2 cellular contexts compared by ENCODE assay signal in the genomic region with DNA sequence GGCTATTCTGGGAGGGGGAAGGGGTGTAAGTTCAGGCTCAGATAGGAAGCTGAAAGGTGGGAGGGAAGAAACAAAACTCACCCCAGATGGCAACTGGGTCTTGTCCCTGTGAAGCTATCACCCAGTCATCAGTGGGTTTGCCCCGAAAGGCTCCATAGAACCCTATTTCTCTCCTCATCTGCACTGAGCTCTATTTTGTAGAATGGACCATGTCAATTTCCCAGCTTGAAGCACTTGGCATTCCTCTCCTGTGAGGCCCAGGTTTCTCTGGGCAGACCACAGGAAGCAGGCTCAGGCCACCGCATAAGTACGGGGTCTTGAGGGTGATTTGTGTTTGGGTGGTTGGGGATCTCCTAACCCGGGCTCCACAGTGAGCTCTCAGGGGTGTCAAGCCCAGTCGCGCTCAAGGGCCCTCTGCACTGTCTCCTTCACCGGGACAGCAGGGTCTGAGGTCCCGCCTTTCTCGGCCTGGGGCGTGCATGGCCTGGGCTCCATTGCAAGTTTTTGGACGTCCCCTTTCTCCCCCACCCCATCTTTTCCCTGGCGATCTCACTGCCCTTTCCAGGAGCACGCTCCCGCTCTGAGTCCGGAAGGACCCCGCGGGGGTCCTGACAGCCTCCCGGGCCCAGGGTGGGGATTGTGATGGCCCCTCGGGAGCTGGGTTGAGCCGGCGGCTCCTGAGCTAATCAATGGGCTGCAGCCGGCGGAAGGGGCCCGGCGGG.
TF ChIP-seq lines count a peak whose summit lies in the region.

No MANE protein-coding gene starts in this region.

TF ChIP-seq in SK-N-SH, 30 proteins besides CTCF, POLR2A, EP300 and RAD21:
- TF ChIP-seq EZH2phosphoT487 (IDR thresholded peaks at IDR 0.05; ENCODE audit: borderline replicate concordance, low read depth), result no peak
- TF ChIP-seq GABPA (IDR thresholded peaks at IDR 0.05; ENCODE audit: low read depth), result no peak
- TF ChIP-seq YY1 (IDR thresholded peaks at IDR 0.05; ENCODE audit: low read depth), result no peak
- no peak for TF ChIP-seq RCOR1 (IDR thresholded peaks at IDR 0.05; ENCODE audit: low read length)
- TF ChIP-seq, protein P1, sequence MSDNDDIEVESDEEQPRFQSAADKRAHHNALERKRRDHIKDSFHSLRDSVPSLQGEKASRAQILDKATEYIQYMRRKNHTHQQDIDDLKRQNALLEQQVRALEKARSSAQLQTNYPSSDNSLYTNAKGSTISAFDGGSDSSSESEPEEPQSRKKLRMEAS (IDR thresholded peaks at IDR 0.05; ENCODE audit: low read depth), result no peak
- TF ChIP-seq, protein P2, sequence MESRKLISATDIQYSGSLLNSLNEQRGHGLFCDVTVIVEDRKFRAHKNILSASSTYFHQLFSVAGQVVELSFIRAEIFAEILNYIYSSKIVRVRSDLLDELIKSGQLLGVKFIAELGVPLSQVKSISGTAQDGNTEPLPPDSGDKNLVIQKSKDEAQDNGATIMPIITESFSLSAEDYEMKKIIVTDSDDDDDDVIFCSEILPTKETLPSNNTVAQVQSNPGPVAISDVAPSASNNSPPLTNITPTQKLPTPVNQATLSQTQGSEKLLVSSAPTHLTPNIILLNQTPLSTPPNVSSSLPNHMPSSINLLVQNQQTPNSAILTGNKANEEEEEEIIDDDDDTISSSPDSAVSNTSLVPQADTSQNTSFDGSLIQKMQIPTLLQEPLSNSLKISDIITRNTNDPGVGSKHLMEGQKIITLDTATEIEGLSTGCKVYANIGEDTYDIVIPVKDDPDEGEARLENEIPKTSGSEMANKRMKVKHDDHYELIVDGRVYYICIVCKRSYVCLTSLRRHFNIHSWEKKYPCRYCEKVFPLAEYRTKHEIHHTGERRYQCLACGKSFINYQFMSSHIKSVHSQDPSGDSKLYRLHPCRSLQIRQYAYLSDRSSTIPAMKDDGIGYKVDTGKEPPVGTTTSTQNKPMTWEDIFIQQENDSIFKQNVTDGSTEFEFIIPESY (IDR thresholded peaks at IDR 0.05; ENCODE audit: borderline replicate concordance, low read depth), result no peak
- TF ChIP-seq FOSL2 (IDR thresholded peaks at IDR 0.05; ENCODE audit: borderline replicate concordance, low read depth), result no peak
- no peak for TF ChIP-seq SIN3A (IDR thresholded peaks at IDR 0.05; ENCODE audit: borderline replicate concordance, low read depth, low read length)
- no peak for TF ChIP-seq RFX5 (IDR thresholded peaks at IDR 0.05; ENCODE audit: low read length)
- TF ChIP-seq TEAD4 (IDR thresholded peaks at IDR 0.05; ENCODE audit: borderline replicate concordance, insufficient read depth), result no peak
- TF ChIP-seq, protein P3, sequence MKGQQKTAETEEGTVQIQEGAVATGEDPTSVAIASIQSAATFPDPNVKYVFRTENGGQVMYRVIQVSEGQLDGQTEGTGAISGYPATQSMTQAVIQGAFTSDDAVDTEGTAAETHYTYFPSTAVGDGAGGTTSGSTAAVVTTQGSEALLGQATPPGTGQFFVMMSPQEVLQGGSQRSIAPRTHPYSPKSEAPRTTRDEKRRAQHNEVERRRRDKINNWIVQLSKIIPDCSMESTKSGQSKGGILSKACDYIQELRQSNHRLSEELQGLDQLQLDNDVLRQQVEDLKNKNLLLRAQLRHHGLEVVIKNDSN (IDR thresholded peaks at IDR 0.05; ENCODE audit: borderline replicate concordance, low read depth), result no peak
- no peak for TF ChIP-seq TCF12 (IDR thresholded peaks at IDR 0.05)
- TF ChIP-seq SMC3 (IDR thresholded peaks at IDR 0.05; ENCODE audit: low read depth, low read length), result no peak
- no peak for TF ChIP-seq MXI1 (IDR thresholded peaks at IDR 0.05; ENCODE audit: low read depth, low read length)
- TF ChIP-seq, protein P4, sequence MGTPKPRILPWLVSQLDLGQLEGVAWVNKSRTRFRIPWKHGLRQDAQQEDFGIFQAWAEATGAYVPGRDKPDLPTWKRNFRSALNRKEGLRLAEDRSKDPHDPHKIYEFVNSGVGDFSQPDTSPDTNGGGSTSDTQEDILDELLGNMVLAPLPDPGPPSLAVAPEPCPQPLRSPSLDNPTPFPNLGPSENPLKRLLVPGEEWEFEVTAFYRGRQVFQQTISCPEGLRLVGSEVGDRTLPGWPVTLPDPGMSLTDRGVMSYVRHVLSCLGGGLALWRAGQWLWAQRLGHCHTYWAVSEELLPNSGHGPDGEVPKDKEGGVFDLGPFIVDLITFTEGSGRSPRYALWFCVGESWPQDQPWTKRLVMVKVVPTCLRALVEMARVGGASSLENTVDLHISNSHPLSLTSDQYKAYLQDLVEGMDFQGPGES (IDR thresholded peaks at IDR 0.05; ENCODE audit: low read depth, low read length), result no peak
- no peak for TF ChIP-seq NRF1 (IDR thresholded peaks at IDR 0.05; ENCODE audit: low read depth, low read length)
- TF ChIP-seq, protein P5, sequence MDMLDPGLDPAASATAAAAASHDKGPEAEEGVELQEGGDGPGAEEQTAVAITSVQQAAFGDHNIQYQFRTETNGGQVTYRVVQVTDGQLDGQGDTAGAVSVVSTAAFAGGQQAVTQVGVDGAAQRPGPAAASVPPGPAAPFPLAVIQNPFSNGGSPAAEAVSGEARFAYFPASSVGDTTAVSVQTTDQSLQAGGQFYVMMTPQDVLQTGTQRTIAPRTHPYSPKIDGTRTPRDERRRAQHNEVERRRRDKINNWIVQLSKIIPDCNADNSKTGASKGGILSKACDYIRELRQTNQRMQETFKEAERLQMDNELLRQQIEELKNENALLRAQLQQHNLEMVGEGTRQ (IDR thresholded peaks at IDR 0.05; ENCODE audit: borderline replicate concordance, low read depth, low read length), result no peak
- TF ChIP-seq, protein P6, sequence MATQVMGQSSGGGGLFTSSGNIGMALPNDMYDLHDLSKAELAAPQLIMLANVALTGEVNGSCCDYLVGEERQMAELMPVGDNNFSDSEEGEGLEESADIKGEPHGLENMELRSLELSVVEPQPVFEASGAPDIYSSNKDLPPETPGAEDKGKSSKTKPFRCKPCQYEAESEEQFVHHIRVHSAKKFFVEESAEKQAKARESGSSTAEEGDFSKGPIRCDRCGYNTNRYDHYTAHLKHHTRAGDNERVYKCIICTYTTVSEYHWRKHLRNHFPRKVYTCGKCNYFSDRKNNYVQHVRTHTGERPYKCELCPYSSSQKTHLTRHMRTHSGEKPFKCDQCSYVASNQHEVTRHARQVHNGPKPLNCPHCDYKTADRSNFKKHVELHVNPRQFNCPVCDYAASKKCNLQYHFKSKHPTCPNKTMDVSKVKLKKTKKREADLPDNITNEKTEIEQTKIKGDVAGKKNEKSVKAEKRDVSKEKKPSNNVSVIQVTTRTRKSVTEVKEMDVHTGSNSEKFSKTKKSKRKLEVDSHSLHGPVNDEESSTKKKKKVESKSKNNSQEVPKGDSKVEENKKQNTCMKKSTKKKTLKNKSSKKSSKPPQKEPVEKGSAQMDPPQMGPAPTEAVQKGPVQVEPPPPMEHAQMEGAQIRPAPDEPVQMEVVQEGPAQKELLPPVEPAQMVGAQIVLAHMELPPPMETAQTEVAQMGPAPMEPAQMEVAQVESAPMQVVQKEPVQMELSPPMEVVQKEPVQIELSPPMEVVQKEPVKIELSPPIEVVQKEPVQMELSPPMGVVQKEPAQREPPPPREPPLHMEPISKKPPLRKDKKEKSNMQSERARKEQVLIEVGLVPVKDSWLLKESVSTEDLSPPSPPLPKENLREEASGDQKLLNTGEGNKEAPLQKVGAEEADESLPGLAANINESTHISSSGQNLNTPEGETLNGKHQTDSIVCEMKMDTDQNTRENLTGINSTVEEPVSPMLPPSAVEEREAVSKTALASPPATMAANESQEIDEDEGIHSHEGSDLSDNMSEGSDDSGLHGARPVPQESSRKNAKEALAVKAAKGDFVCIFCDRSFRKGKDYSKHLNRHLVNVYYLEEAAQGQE (IDR thresholded peaks at IDR 0.05; ENCODE audit: low read depth, low read length), result no peak
TF ChIP-seq in SK-N-SH: peak in this region for 0.

TF ChIP-seq in SK-N-SH treated with all-trans-retinoic acid at 6 μM for 48 hours, 23 proteins besides CTCF, POLR2A, EP300 and RAD21:
- TF ChIP-seq ARNTL (CRISPR knock-in tag; IDR thresholded peaks at IDR 0.05; ENCODE audit: borderline replicate concordance, low read depth) (no peak), OSR1 (CRISPR knock-in tag; IDR thresholded peaks at IDR 0.05) (no peak), GLIS3 (CRISPR knock-in tag; IDR thresholded peaks at IDR 0.05) (no peak), ISL1 (CRISPR knock-in tag; IDR thresholded peaks at IDR 0.05) (no peak), RARB (CRISPR knock-in tag; IDR thresholded peaks at IDR 0.05) (no peak), BACH2 (CRISPR knock-in tag; IDR thresholded peaks at IDR 0.05; ENCODE audit: borderline replicate concordance) (no peak), ZFP30 (CRISPR knock-in tag; IDR thresholded peaks at IDR 0.05) (no peak), TCF4 (CRISPR knock-in tag; IDR thresholded peaks at IDR 0.05; ENCODE audit: borderline replicate concordance) (no peak), CSDC2 (CRISPR knock-in tag; IDR thresholded peaks at IDR 0.05) (no peak), ZC3H10 (CRISPR knock-in tag; IDR thresholded peaks at IDR 0.05) (no peak), ZFP3 (CRISPR knock-in tag; IDR thresholded peaks at IDR 0.05) (no peak), ESRRG (CRISPR knock-in tag; IDR thresholded peaks at IDR 0.05) (no peak)
- TF ChIP-seq, protein P7, sequence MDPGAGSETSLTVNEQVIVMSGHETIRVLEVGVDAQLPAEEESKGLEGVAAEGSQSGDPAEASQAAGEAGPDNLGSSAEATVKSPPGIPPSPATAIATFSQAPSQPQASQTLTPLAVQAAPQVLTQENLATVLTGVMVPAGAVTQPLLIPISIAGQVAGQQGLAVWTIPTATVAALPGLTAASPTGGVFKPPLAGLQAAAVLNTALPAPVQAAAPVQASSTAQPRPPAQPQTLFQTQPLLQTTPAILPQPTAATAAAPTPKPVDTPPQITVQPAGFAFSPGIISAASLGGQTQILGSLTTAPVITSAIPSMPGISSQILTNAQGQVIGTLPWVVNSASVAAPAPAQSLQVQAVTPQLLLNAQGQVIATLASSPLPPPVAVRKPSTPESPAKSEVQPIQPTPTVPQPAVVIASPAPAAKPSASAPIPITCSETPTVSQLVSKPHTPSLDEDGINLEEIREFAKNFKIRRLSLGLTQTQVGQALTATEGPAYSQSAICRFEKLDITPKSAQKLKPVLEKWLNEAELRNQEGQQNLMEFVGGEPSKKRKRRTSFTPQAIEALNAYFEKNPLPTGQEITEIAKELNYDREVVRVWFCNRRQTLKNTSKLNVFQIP (CRISPR knock-in tag; IDR thresholded peaks at IDR 0.05; ENCODE audit: borderline replicate concordance, low read depth), result no peak
- TF ChIP-seq, protein P8, sequence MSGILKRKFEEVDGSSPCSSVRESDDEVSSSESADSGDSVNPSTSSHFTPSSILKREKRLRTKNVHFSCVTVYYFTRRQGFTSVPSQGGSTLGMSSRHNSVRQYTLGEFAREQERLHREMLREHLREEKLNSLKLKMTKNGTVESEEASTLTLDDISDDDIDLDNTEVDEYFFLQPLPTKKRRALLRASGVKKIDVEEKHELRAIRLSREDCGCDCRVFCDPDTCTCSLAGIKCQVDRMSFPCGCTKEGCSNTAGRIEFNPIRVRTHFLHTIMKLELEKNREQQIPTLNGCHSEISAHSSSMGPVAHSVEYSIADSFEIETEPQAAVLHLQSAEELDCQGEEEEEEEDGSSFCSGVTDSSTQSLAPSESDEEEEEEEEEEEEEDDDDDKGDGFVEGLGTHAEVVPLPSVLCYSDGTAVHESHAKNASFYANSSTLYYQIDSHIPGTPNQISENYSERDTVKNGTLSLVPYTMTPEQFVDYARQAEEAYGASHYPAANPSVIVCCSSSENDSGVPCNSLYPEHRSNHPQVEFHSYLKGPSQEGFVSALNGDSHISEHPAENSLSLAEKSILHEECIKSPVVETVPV (CRISPR knock-in tag; IDR thresholded peaks at IDR 0.05), result no peak
- TF ChIP-seq, protein P9, sequence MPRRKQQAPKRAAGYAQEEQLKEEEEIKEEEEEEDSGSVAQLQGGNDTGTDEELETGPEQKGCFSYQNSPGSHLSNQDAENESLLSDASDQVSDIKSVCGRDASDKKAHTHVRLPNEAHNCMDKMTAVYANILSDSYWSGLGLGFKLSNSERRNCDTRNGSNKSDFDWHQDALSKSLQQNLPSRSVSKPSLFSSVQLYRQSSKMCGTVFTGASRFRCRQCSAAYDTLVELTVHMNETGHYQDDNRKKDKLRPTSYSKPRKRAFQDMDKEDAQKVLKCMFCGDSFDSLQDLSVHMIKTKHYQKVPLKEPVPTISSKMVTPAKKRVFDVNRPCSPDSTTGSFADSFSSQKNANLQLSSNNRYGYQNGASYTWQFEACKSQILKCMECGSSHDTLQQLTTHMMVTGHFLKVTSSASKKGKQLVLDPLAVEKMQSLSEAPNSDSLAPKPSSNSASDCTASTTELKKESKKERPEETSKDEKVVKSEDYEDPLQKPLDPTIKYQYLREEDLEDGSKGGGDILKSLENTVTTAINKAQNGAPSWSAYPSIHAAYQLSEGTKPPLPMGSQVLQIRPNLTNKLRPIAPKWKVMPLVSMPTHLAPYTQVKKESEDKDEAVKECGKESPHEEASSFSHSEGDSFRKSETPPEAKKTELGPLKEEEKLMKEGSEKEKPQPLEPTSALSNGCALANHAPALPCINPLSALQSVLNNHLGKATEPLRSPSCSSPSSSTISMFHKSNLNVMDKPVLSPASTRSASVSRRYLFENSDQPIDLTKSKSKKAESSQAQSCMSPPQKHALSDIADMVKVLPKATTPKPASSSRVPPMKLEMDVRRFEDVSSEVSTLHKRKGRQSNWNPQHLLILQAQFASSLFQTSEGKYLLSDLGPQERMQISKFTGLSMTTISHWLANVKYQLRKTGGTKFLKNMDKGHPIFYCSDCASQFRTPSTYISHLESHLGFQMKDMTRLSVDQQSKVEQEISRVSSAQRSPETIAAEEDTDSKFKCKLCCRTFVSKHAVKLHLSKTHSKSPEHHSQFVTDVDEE (CRISPR knock-in tag; IDR thresholded peaks at IDR 0.05), result no peak
